In genomic region chr1:160777486-160778089, GRCh38 we compare ENCODE assay signal across 8 cellular contexts. TPM values are rescaled to one million over a fixed set of nuclear protein-coding genes. Genes with fewer than 3 reads are reported as not detected.
DNase-seq lines count a peak whose midpoint lies in the region; ATAC-seq and TF ChIP-seq lines count a peak whose summit lies in the region.
"Had no signal": no experiment of that assay in that cellular context is flagged by ENCODE, and none has a peak within 500 bp of the region (broad histone marks: within the 10 kb centered on the region; RNA-seq: fewer than 3 reads in every experiment).

No MANE protein-coding gene starts in this region.

- no peaks in the 10 kb centered on the region for H3K27me3 ChIP-seq in smooth muscle cell (ENCODE audit: low read depth)

- no peaks in the 10 kb centered on the region for H3K9me3 ChIP-seq in smooth muscle cell (replicated peaks; ENCODE audit: low read depth)

- no peak overlapping the region for H2AFZ ChIP-seq in smooth muscle cell (ENCODE audit: low read depth)

- ATAC-seq in GM18519 (IDR thresholded peaks at IDR 0.05; ENCODE audit: low FRiP score, unreplicated experiment), result no peak
- ATAC-seq in GM18520 (IDR thresholded peaks at IDR 0.05; ENCODE audit: unreplicated experiment), result no peak

- H3K4me3 ChIP-seq in smooth muscle cell, result no peak overlapping the region

- H3K79me2 ChIP-seq in smooth muscle cell (ENCODE audit: low read depth), result no peaks in the 10 kb centered on the region

- H3K36me3 ChIP-seq in smooth muscle cell (ENCODE audit: low read depth), result no peaks in the 10 kb centered on the region

- H3K9ac ChIP-seq in smooth muscle cell (ENCODE audit: low read depth), result no peak overlapping the region

- TF ChIP-seq CTCF in GM10266 (IDR thresholded peaks at IDR 0.05; ENCODE audit: control insufficient read depth, insufficient read depth, low read depth, missing control alignments) (peak; percentile 74), smooth muscle cell (IDR thresholded peaks at IDR 0.05; ENCODE audit: borderline replicate concordance, insufficient read depth, poor library complexity, severe bottlenecking) (peak; percentile 32)

- H4K20me1 ChIP-seq in smooth muscle cell (ENCODE audit: low read depth), result no peaks in the 10 kb centered on the region

- WGBS in smooth muscle cell (ENCODE audit: low lambda C conversion rate), result 66% methylated on average over 7 of the region's 7 CpGs

- no peaks in the 10 kb centered on the region for H3F3A ChIP-seq in smooth muscle cell (ENCODE audit: low read depth)

- no peak overlapping the region for H3K4me2 ChIP-seq in smooth muscle cell

- no peaks in the 10 kb centered on the region for H3K4me1 ChIP-seq in smooth muscle cell (ENCODE audit: low read depth)

- DNase-seq in GM10266 (ENCODE audit: extremely low spot score) (no peak), Kasumi-1 (lab: John Stamatoyannopoulos, UW) (peak; percentile 42 to 44), T-helper 9 cell (peak; percentile 25), erythroblast (lab: John Stamatoyannopoulos, UW) (peak; percentile 51 to 67), smooth muscle cell (lab: John Stamatoyannopoulos, UW; ENCODE audit: unreplicated experiment) (no peak)

- no peak for TF ChIP-seq POLR2A in erythroblast (IDR thresholded peaks at IDR 0.05; ENCODE audit: low read length)

- no peak overlapping the region for H3K27ac ChIP-seq in smooth muscle cell (ENCODE audit: low read depth)

RNA-seq across cellular contexts. Expression of gene LY9, which starts 18.4 kb away (rescaled TPM):
- total RNA-seq in smooth muscle cell, result not detected in 2 replicates
- not detected in 2 replicates for polyA plus RNA-seq in smooth muscle cell
- total RNA-seq: pulmonary artery endothelial cell had no signal

RNA-seq across cellular contexts. Expression of gene SLAMF7, which starts 38.5 kb away (rescaled TPM):
- not detected in 2 replicates for total RNA-seq in smooth muscle cell
- polyA plus RNA-seq in smooth muscle cell, result 0.38 TPM in 1 of 2 replicates, not detected in the other
- total RNA-seq: pulmonary artery endothelial cell had no signal

Comparison
In these comparisons a context has a peak if more than half of its experiments do, and no peak if none do; other contexts are left out.
1. DNase-seq: peak in Kasumi-1 (2 of 2), T-helper 9 cell (single experiment) and erythroblast (2 of 2); none in GM10266 (single experiment) and smooth muscle cell (single experiment).